9 cellular contexts compared by ENCODE assay signal in genomic region chr1:167937709-167938010, GRCh38. TPM values are rescaled to one million over a fixed set of nuclear protein-coding genes. Genes with fewer than 3 reads are reported as not detected.
DNase-seq lines count a peak whose midpoint lies in the region; ATAC-seq and TF ChIP-seq lines count a peak whose summit lies in the region.
"Had no signal": no experiment of that assay in that cellular context is flagged by ENCODE, and none has a peak within 500 bp of the region (broad histone marks: within the 10 kb centered on the region; RNA-seq: fewer than 3 reads in every experiment).

No MANE protein-coding gene starts in this region.

- BruUV-seq in A673 (replicated peaks; lab: Mats Ljungman, UMichigan): no TSS peak

- H3K4me3 ChIP-seq in A673 (ENCODE audit: low read depth, low read length, poor library complexity, severe bottlenecking) (peak overlapping the region; percentile 75), HUES6 (ENCODE audit: low read depth, low read length) (peak overlapping the region; percentile 74), mucosa of descending colon (peak overlapping the region; percentile 97)

- H3K27ac ChIP-seq in A673 (ENCODE audit: low read depth, low read length, poor library complexity, severe bottlenecking) (peak overlapping the region; percentile 98), HUES6 (ENCODE audit: low read depth, low read length) (peak overlapping the region; percentile 91; the same call in 1 of the 2 replicates), caudate nucleus (ENCODE audit: low read depth, low read length) (peak overlapping the region; percentile 100)

- H3K27me3 ChIP-seq in A673 (replicated peaks; ENCODE audit: insufficient read depth, low read depth, low read length, poor library complexity): no peaks in the 10 kb centered on the region
- H3K27me3 ChIP-seq in HUES6 (ENCODE audit: control insufficient read depth, insufficient read depth, low read length): no peaks in the 10 kb centered on the region

- DNase-seq in A673 (ENCODE audit: low spot score) (no peak), caudate nucleus (lab: John Stamatoyannopoulos, UW) (no peak), mucosa of descending colon (no peak), cerebellar nuclear complex (lab: John Stamatoyannopoulos, UW) (no peak), putamen (ENCODE audit: low spot score) (no peak)
- no peak for DNase-seq in stimulated activated CD4-positive, alpha-beta T cell treated with anti-CD3 and anti-CD28 coated beads, Interleukin-2, amount 100 ng/mL, for 24 hours

- no peaks in the 10 kb centered on the region for H3K9me3 ChIP-seq in A673 (ENCODE audit: low read depth, low read length, poor library complexity, severe bottlenecking)
- no peaks in the 10 kb centered on the region for H3K9me3 ChIP-seq in HUES6 (ENCODE audit: control insufficient read depth, insufficient read depth, low read depth, low read length)
- no peaks in the 10 kb centered on the region for H3K9me3 ChIP-seq in mucosa of descending colon

- H3K36me3 ChIP-seq in A673 (ENCODE audit: insufficient read depth, low read length, poor library complexity, severe bottlenecking) (no peaks in the 10 kb centered on the region), HUES6 (ENCODE audit: control insufficient read depth, insufficient read depth, low read length) (no peaks in the 10 kb centered on the region), mucosa of descending colon (ENCODE audit: low read depth) (no peaks in the 10 kb centered on the region)

- no peak for TF ChIP-seq CTCF in A673 (conservative IDR thresholded peaks at IDR 0.05; ENCODE audit: low read depth, low read length)
- TF ChIP-seq CTCF in mucosa of descending colon (IDR thresholded peaks at IDR 0.05): no peak

- intact Hi-C loops in A673 (cut with micrococcal nuclease; ENCODE audit: unreplicated experiment) (loop anchor here (10.0 kb wide), 1 partner anchor 223 kb away; no protein-coding TSS in a partner anchor), mucosa of descending colon (cut with DNase I, micrococcal nuclease) (no loop called here)

- ATAC-seq in mucosa of descending colon (no peak), HG03439 (IDR thresholded peaks at IDR 0.05; ENCODE audit: unreplicated experiment) (no peak)

- H3K4me1 ChIP-seq in A673 (ENCODE audit: insufficient read depth, low read length, poor library complexity, severe bottlenecking) (peaks cover 15% of the 10 kb centered on the region), HUES6 (ENCODE audit: control insufficient read depth, insufficient read depth, low read length) (peaks cover 15% of the 10 kb centered on the region), mucosa of descending colon (ENCODE audit: low read depth) (peaks cover 24% of the 10 kb centered on the region)

- POLR2A ChIA-PET in A673 (lab: Charles Lee; ENCODE audit: low non-redundant PET): no interaction called here

- peak overlapping the region; percentile 88 for H3K9ac ChIP-seq in HUES6 (ENCODE audit: low read length)

- CTCF ChIA-PET in A673 (lab: Charles Lee): no interaction called here

RNA-seq across cellular contexts. Expression of gene MPC2, which starts 0.8 kb away (rescaled TPM):
- 56.2 and 56.5 TPM in 2 replicates for total RNA-seq in A673 (2021)
- total RNA-seq in mucosa of descending colon: 100 to 1,000 TPM in 2 of 3 donors, 10 to 100 TPM in 1; 95.5 to 163 (median 134) TPM

RNA-seq across cellular contexts. Expression of gene DCAF6, which starts 1.2 kb away (rescaled TPM):
- total RNA-seq in A673 (2021) (31.9 and 32.0 TPM in 2 replicates), mucosa of descending colon (10 to 100 TPM; 57.1 to 71.7 (median 62.2) TPM)

RNA-seq across cellular contexts. Expression of gene ADCY10, which starts 23.7 kb away (rescaled TPM):
- total RNA-seq in A673 (2021) (0.19 and 0.44 TPM in 2 replicates), mucosa of descending colon (under 1 TPM; 0.07 to 0.49 (median 0.28) TPM)
- total RNA-seq: lung microvascular endothelial cell had no signal
